ENCODE assay signal across 9 cellular contexts in the genomic region with DNA sequence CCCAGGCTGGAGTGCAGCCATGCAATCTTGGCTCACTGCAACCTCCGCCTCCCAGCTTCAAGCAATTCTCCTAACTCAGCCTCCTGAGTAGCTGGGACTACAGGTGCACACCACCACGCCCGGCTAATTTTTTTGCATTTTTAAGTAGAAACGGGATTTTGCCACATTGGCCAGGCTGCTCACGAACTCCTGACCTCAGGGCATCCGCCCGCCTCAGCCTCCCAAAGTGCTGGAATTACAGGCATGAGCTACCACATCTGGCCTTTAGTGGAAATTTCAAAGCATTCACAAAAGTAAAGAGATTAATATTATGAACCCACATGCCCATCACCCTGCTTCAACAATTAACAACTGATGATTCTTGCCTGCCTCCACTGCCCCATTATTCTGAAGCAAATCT.
"Had no signal": no experiment of that assay in that cellular context is flagged by ENCODE, and none has a peak within 500 bp of the region (broad histone marks: within the 10 kb centered on the region; RNA-seq: fewer than 3 reads in every experiment).

No MANE protein-coding gene starts in this region.

- H3K9me3 Mint-ChIP-seq: GM23338, H9, HFFc6 had no signal

- H3K4me3 ChIP-seq: GM23248, GM23338, HAP-1 had no signal

- H3K27ac Mint-ChIP-seq: GM23338, H9 had no signal

- H3K9ac ChIP-seq: GM23248 had no signal

- H3K4me2 ChIP-seq: GM23338 had no signal

- H3K27ac ChIP-seq: GM23248 had no signal

- H3K4me3 Mint-ChIP-seq: GM23338, H9, HFFc6 had no signal

- ATAC-seq: GM23338, HCT116 had no signal

- DNase-seq: GM23248, GOT3, H7, H9, HCEC 1CT, HFFc6 had no signal

- H2AFZ ChIP-seq: GM23248 had no signal

- H3K9me3 ChIP-seq: HAP-1 had no signal

- H3K36me3 ChIP-seq: HAP-1 had no signal
